In genomic region chr3:43879166-43879565, GRCh38 we compare ENCODE assay signal across 9 cellular contexts.
DNase-seq lines count a peak whose midpoint lies in the region; ATAC-seq, FAIRE-seq and TF ChIP-seq lines count a peak whose summit lies in the region.
"Had no signal": no experiment of that assay in that cellular context is flagged by ENCODE, and none has a peak within 500 bp of the region (broad histone marks: within the 10 kb centered on the region; RNA-seq: fewer than 3 reads in every experiment).

No MANE protein-coding gene starts in this region.

- H4K20me1 ChIP-seq in OCI-LY3 (ENCODE audit: insufficient read depth, low read length): no peaks in the 10 kb centered on the region

- H3K9me3 Mint-ChIP-seq in activated T-cell treated with anti-CD3 and anti-CD28 coated beads, Interleukin-2, amount 50 U/mL, for 24 hours: no peaks in the 10 kb centered on the region

- no peaks in the 10 kb centered on the region for H3K4me1 Mint-ChIP-seq in activated T-cell treated with anti-CD3 and anti-CD28 coated beads, Interleukin-2, amount 50 U/mL, for 24 hours (ENCODE audit: low read depth)

- no peak for ATAC-seq in HG03135 (IDR thresholded peaks at IDR 0.05; ENCODE audit: unreplicated experiment)

- H3K27ac ChIP-seq in OCI-LY3 (ENCODE audit: low read length): no peak overlapping the region
- H3K27ac ChIP-seq in iPS-18a (ENCODE audit: low read length): no peak overlapping the region

- H3K27ac Mint-ChIP-seq in activated T-cell treated with anti-CD3 and anti-CD28 coated beads, Interleukin-2, amount 50 U/mL, for 24 hours: no peak overlapping the region

- H3K4me1 ChIP-seq in OCI-LY3 (ENCODE audit: low read length) (peaks cover 23% of the 10 kb centered on the region), iPS-18a (ENCODE audit: control insufficient read depth, low read depth, low read length) (peaks cover 17% of the 10 kb centered on the region)

- no peaks in the 10 kb centered on the region for H3K36me3 Mint-ChIP-seq in activated T-cell treated with anti-CD3 and anti-CD28 coated beads, Interleukin-2, amount 50 U/mL, for 24 hours (ENCODE audit: low read depth)

- H3K9ac ChIP-seq in OCI-LY3 (ENCODE audit: low read length) (peak overlapping the region; percentile 23), iPS-18a (ENCODE audit: low read length) (no peak overlapping the region)

- peak; percentile 60 for FAIRE-seq in GM18507 (lab: Jason Lieb, UNC)

- peaks cover 13% of the 10 kb centered on the region for H3K27me3 Mint-ChIP-seq in activated T-cell treated with anti-CD3 and anti-CD28 coated beads, Interleukin-2, amount 50 U/mL, for 24 hours

- peak overlapping the region; percentile 64 for H3K4me2 ChIP-seq in OCI-LY3 (ENCODE audit: low read length)

- peak overlapping the region; percentile 60 for H3K4me3 ChIP-seq in OCI-LY3 (ENCODE audit: low read length)
- H3K4me3 ChIP-seq in iPS-18a (ENCODE audit: low read length): peak overlapping the region; percentile 10

- peaks cover 16% of the 10 kb centered on the region for H3K27me3 ChIP-seq in OCI-LY3 (ENCODE audit: low read depth, low read length)
- no peaks in the 10 kb centered on the region for H3K27me3 ChIP-seq in iPS-18a (ENCODE audit: control insufficient read depth, insufficient read depth, low read length)

- peak overlapping the region; percentile 89 for H2AFZ ChIP-seq in OCI-LY3 (ENCODE audit: low read depth, low read length)

- H3K36me3 ChIP-seq in OCI-LY3 (replicated peaks; ENCODE audit: low read depth, low read length): no peaks in the 10 kb centered on the region
- no peaks in the 10 kb centered on the region for H3K36me3 ChIP-seq in iPS-18a (ENCODE audit: control insufficient read depth, low read depth, low read length)

- no peaks in the 10 kb centered on the region for H3K79me2 ChIP-seq in OCI-LY3 (ENCODE audit: low read length)

- no peaks in the 10 kb centered on the region for H3K9me3 ChIP-seq in OCI-LY3 (ENCODE audit: insufficient read depth, low read length)
- no peaks in the 10 kb centered on the region for H3K9me3 ChIP-seq in iPS-18a (ENCODE audit: control insufficient read depth, low read depth, low read length)

- DNase-seq in AG20443 (ENCODE audit: low spot score): peak; percentile 32
- peak; percentile 15 for DNase-seq in GM18507 (ENCODE audit: extremely low spot score, insufficient read length, low read depth)
- DNase-seq in NCI-H2081 treated with DMSO at 0.1 percent for 48 hours (lab: John Stamatoyannopoulos, UW): no peak
- no peak for DNase-seq in activated T-cell treated with anti-CD3 and anti-CD28 coated beads, Interleukin-2, amount 50 U/mL, for 24 hours
- DNase-seq in SHP77 treated with DMSO at 0.1 percent for 48 hours (lab: John Stamatoyannopoulos, UW): no peak
- DNase-seq: SW 1271 had no signal

- peak; percentile 91 for TF ChIP-seq CTCF in OCI-LY3 (IDR thresholded peaks at IDR 0.05; ENCODE audit: low read depth, low read length)

- no peak overlapping the region for H3K4me3 Mint-ChIP-seq in activated T-cell treated with anti-CD3 and anti-CD28 coated beads, Interleukin-2, amount 50 U/mL, for 24 hours

Comparison
In these comparisons a context has a peak if more than half of its experiments do, and no peak if none do; other contexts are left out.
1. DNase-seq: peak in AG20443 (single experiment) and GM18507 (single experiment); none in NCI-H2081 treated with DMSO at 0.1 percent for 48 hours (single experiment), activated T-cell treated with anti-CD3 and anti-CD28 coated beads, Interleukin-2, amount 50 U/mL, for 24 hours (single experiment) and SHP77 treated with DMSO at 0.1 percent for 48 hours (single experiment).